Comparison of ENCODE assay signal across 23 cellular contexts in the genomic region with DNA sequence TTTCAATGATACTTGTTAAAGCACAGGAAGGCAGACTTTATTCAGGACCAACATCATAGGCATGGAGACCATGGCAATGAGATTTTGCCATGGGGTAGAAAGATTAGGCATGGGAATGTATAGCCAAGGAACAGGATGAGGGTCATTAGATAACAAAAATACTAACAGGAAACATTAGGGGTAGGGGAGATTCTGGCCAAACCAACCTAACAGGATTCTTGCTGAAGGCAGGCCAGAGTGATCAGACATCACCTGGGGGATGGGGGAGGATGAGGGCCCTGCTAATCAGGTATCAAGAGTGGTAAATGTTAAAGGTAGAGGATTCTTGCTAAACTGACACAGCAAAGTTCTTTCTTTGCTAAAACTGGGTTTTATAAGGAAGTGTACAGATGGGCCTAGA.
DNase-seq lines count a peak whose midpoint lies in the region; ATAC-seq, FAIRE-seq and TF ChIP-seq lines count a peak whose summit lies in the region.
"Had no signal": no experiment of that assay in that cellular context is flagged by ENCODE, and none has a peak within 500 bp of the region (broad histone marks: within the 10 kb centered on the region; RNA-seq: fewer than 3 reads in every experiment).

No MANE protein-coding gene starts in this region.

- H3K27ac Mint-ChIP-seq in activated T-cell treated with anti-CD3 and anti-CD28 coated beads, Interleukin-2, amount 50 U/mL, for 24 hours = peak overlapping the region; percentile 28
- H3K27ac Mint-ChIP-seq: B cell; CD4-positive, CD25-positive, alpha-beta regulatory T cell; CD8-positive, alpha-beta T cell had no signal

- TF ChIP-seq POLR2A in H1 (IDR thresholded peaks at IDR 0.05; ENCODE audit: control extremely low read depth in 1 of 2, low read depth in 2 of 2, low read length in 2 of 2) = no peak

- DNase-seq in activated T-cell treated with anti-CD3 and anti-CD28 coated beads, Interleukin-2, amount 50 U/mL, for 24 hours = no peak
- DNase-seq in activated T-cell treated with anti-CD3 and anti-CD28 coated beads for 4 hours = no peak
- peak; percentile 6 for DNase-seq in ELF-1 (ENCODE audit: low read depth, low spot score)
- DNase-seq in H1 (ENCODE audit: low read depth in 1 of 2, low spot score in 2 of 2) = no peak
- DNase-seq in trophoblast cell = peak; percentile 70 to 76
- no peak for DNase-seq in activated CD4-positive, alpha-beta T cell treated with anti-CD3 and anti-CD28 coated beads, Interleukin-2, amount 50 U/mL, for 48 hours
- DNase-seq: Caco-2; CD4-positive, CD25-positive, alpha-beta regulatory T cell; CD8-positive, alpha-beta T cell; DMS153; DND-41; GDM1; GOT3; H7; HCEC 1CT had no signal

- no peaks in the 10 kb centered on the region; a peak in 1 of 7 replicates for H3K4me1 ChIP-seq in H1 (replicated peaks in 1 of 4; ENCODE audit: control insufficient read depth in 3 of 4, insufficient read depth in 4 of 4, low read length in 3 of 4)
- peaks cover 0 to 5% of the 10 kb centered on the region in 2 experiments for H3K4me1 ChIP-seq in trophoblast cell (ENCODE audit: control insufficient read depth in 1 of 2, insufficient read depth in 2 of 2, low read length in 2 of 2)
- H3K4me1 ChIP-seq: BLaER1, Caco-2 had no signal

- H2BK20ac ChIP-seq in H1 (ENCODE audit: low read length) = no peak overlapping the region

- H3K79me1 ChIP-seq in H1 (ENCODE audit: low read depth, low read length) = no peaks in the 10 kb centered on the region
- no peaks in the 10 kb centered on the region for H3K79me1 ChIP-seq in trophoblast cell (ENCODE audit: low read length)

- no peak overlapping the region for H3K56ac ChIP-seq in H1 (replicated peaks; ENCODE audit: insufficient read length, low read depth, low read length)

- H3K23ac ChIP-seq in H1 (ENCODE audit: insufficient read length) = no peak overlapping the region
- no peak overlapping the region for H3K23ac ChIP-seq in trophoblast cell (ENCODE audit: low read length)

- no peaks in the 10 kb centered on the region for H3K79me2 ChIP-seq in H1 (ENCODE audit: control insufficient read depth in 1 of 2, insufficient read depth in 2 of 2, low read length in 2 of 2)
- no peaks in the 10 kb centered on the region for H3K79me2 ChIP-seq in trophoblast cell (ENCODE audit: control insufficient read depth, insufficient read depth, low read length, poor library complexity)

- no peak for TF ChIP-seq CTCF in H1 (IDR thresholded peaks at IDR 0.05; ENCODE audit: control extremely low read depth in 1 of 3, insufficient read depth in 1 of 3, low read depth in 1 of 3, low read length in 3 of 3)

- no peak overlapping the region for H2BK15ac ChIP-seq in H1 (ENCODE audit: low read length)

- CTCF ChIA-PET in H1 (lab: Charles Lee; ENCODE audit: partially characterized antibody) = no interaction called here

- no peak overlapping the region for H3K4me3 Mint-ChIP-seq in activated T-cell treated with anti-CD3 and anti-CD28 coated beads, Interleukin-2, amount 50 U/mL, for 24 hours
- H3K4me3 Mint-ChIP-seq: B cell; CD4-positive, CD25-positive, alpha-beta regulatory T cell; CD8-positive, alpha-beta T cell had no signal

- H2AK5ac ChIP-seq in H1 (ENCODE audit: low read depth, low read length) = no peak overlapping the region
- no peak overlapping the region for H2AK5ac ChIP-seq in trophoblast cell (ENCODE audit: low read length)

- H3K27me3 ChIP-seq in H1 (replicated peaks in 1 of 4; ENCODE audit: control insufficient read depth in 3 of 4, extremely low read depth in 1 of 4, insufficient read depth in 3 of 4, low read length in 3 of 4) (no peaks in the 10 kb centered on the region), trophoblast cell (ENCODE audit: insufficient read depth, low read length) (no peaks in the 10 kb centered on the region)
- H3K27me3 ChIP-seq: BLaER1 had no signal

- H4K12ac ChIP-seq in trophoblast cell (ENCODE audit: low read depth, low read length) = no peak overlapping the region

- H3K14ac ChIP-seq in H1 (ENCODE audit: insufficient read length) = no peak overlapping the region
- H3K14ac ChIP-seq in trophoblast cell (ENCODE audit: low read length) = no peak overlapping the region

- no peak overlapping the region for H3K18ac ChIP-seq in H1 (ENCODE audit: extremely low read depth, low read length)
- no peak overlapping the region for H3K18ac ChIP-seq in trophoblast cell (ENCODE audit: low read length)

- no peak overlapping the region for H2BK120ac ChIP-seq in H1 (replicated peaks; ENCODE audit: low read depth, low read length)
- no peak overlapping the region for H2BK120ac ChIP-seq in trophoblast cell (ENCODE audit: insufficient read depth, low read length, poor library complexity)

- no peak overlapping the region for H3K4me3 ChIP-seq in H1 (ENCODE audit: extremely low read depth in 1 of 4, insufficient read depth in 2 of 4, low read depth in 3 of 4, low read length in 4 of 4)
- no peak overlapping the region for H3K4me3 ChIP-seq in trophoblast cell (ENCODE audit: low read depth, low read length)
- H3K4me3 ChIP-seq: BLaER1, GM12878 had no signal

- TF ChIP-seq EP300 in H1 (IDR thresholded peaks at IDR 0.05; ENCODE audit: borderline replicate concordance in 1 of 2, low read depth in 2 of 2, low read length in 2 of 2) = no peak

- no peaks in the 10 kb centered on the region for H3K23me2 ChIP-seq in H1 (ENCODE audit: low read depth, low read length)

- ATAC-seq in GM21447 (IDR thresholded peaks at IDR 0.05; ENCODE audit: unreplicated experiment) = no peak
- no peak for ATAC-seq in GM18858 (IDR thresholded peaks at IDR 0.05; ENCODE audit: unreplicated experiment)
- ATAC-seq: CD8-positive, alpha-beta T cell; GM12878 had no signal

- H2BK5ac ChIP-seq in H1 (ENCODE audit: low read depth, low read length) (no peak overlapping the region), trophoblast cell (ENCODE audit: low read depth, low read length, poor library complexity) (no peak overlapping the region)

- no peak overlapping the region for H4K8ac ChIP-seq in H1 (ENCODE audit: extremely low read depth, insufficient read depth, low read length)
- no peak overlapping the region for H4K8ac ChIP-seq in trophoblast cell (ENCODE audit: low read depth, low read length)

- H4K5ac ChIP-seq in H1 (ENCODE audit: insufficient read length, low read depth, low read length) = no peak overlapping the region

- H3K9me3 ChIP-seq in H1 (ENCODE audit: insufficient read depth in 2 of 2, low read depth in 1 of 2, low read length in 1 of 2) = no peaks in the 10 kb centered on the region
- H3K9me3 ChIP-seq in trophoblast cell (ENCODE audit: insufficient read depth, low read depth, low read length) = no peaks in the 10 kb centered on the region
- H3K9me3 ChIP-seq: BLaER1, Caco-2 had no signal

- H3K4me1 Mint-ChIP-seq in activated T-cell treated with anti-CD3 and anti-CD28 coated beads, Interleukin-2, amount 50 U/mL, for 24 hours (ENCODE audit: low read depth) = peaks cover 40% of the 10 kb centered on the region
- H3K4me1 Mint-ChIP-seq: B cell had no signal

- no peak overlapping the region for H3K9ac ChIP-seq in H1 (replicated peaks in 1 of 4; ENCODE audit: extremely low read depth in 1 of 4, low read depth in 3 of 4, low read length in 3 of 4)
- H3K9ac ChIP-seq in trophoblast cell (ENCODE audit: low read length) = no peak overlapping the region
- H3K9ac ChIP-seq: BLaER1 had no signal

- POLR2A ChIA-PET in H1 (lab: Charles Lee; ENCODE audit: partially characterized antibody) = no interaction called here

- H3K27me3 Mint-ChIP-seq in activated T-cell treated with anti-CD3 and anti-CD28 coated beads, Interleukin-2, amount 50 U/mL, for 24 hours = no peaks in the 10 kb centered on the region

- H2AFZ ChIP-seq in H1 (ENCODE audit: low read length) (peak overlapping the region; percentile 24; the same call in 1 of the 2 replicates), trophoblast cell (ENCODE audit: insufficient read depth, low read length, poor library complexity) (no peak overlapping the region)

- no peak for FAIRE-seq in H1 (lab: Jason Lieb, UNC)
- FAIRE-seq: A204.1, GM12878 had no signal

- H3K36me3 Mint-ChIP-seq in activated T-cell treated with anti-CD3 and anti-CD28 coated beads, Interleukin-2, amount 50 U/mL, for 24 hours (ENCODE audit: low read depth) = no peaks in the 10 kb centered on the region
- H3K36me3 Mint-ChIP-seq: CD8-positive, alpha-beta T cell had no signal

- no peak overlapping the region for H3K4me2 ChIP-seq in H1 (ENCODE audit: insufficient read depth in 1 of 2, low read depth in 2 of 2, low read length in 2 of 2)
- H3K4me2 ChIP-seq in trophoblast cell (ENCODE audit: low read length) = no peak overlapping the region
- H3K4me2 ChIP-seq: BLaER1 had no signal

- no peak overlapping the region for H4K91ac ChIP-seq in H1 (replicated peaks; ENCODE audit: insufficient read length, low read length)
- H4K91ac ChIP-seq in trophoblast cell (ENCODE audit: low read depth, low read length) = no peak overlapping the region

- H2BK12ac ChIP-seq in H1 (ENCODE audit: low read depth, low read length) (no peak overlapping the region), trophoblast cell (ENCODE audit: low read length) (no peak overlapping the region)

- no peak for TF ChIP-seq RAD21 in H1 (IDR thresholded peaks at IDR 0.05 in 1 of 2, conservative IDR thresholded peaks at IDR 0.05 in 1 of 2; ENCODE audit: low read depth in 2 of 2, low read length in 2 of 2)

- no peak overlapping the region for H3K4ac ChIP-seq in H1 (replicated peaks; ENCODE audit: insufficient read length, low read depth, low read length)
- H3K4ac ChIP-seq in trophoblast cell (ENCODE audit: low read depth, low read length) = no peak overlapping the region

- H3K9me3 Mint-ChIP-seq in activated T-cell treated with anti-CD3 and anti-CD28 coated beads, Interleukin-2, amount 50 U/mL, for 24 hours = no peaks in the 10 kb centered on the region

- no peak overlapping the region for H3K27ac ChIP-seq in H1 (ENCODE audit: low read depth, low read length)
- no peak overlapping the region for H3K27ac ChIP-seq in trophoblast cell (ENCODE audit: low read depth, low read length)
- H3K27ac ChIP-seq: 22Rv1, BLaER1, C4-2B had no signal

- H4K20me1 ChIP-seq in H1 (replicated peaks in 1 of 2; ENCODE audit: control insufficient read depth in 1 of 2, insufficient read depth in 2 of 2, low read length in 2 of 2) = no peaks in the 10 kb centered on the region
- H4K20me1 ChIP-seq: BLaER1 had no signal

- H3K36me3 ChIP-seq in H1 (ENCODE audit: control insufficient read depth in 2 of 4, insufficient read depth in 4 of 4, low read length in 3 of 4) (no peaks in the 10 kb centered on the region), trophoblast cell (ENCODE audit: control insufficient read depth in 1 of 2, insufficient read depth in 2 of 2, low read length in 2 of 2) (no peaks in the 10 kb centered on the region)
- H3K36me3 ChIP-seq: BLaER1 had no signal

TF ChIP-seq in H1, 55 proteins besides CTCF, POLR2A, EP300 and RAD21 (continues in another document):
- TF ChIP-seq SP4 (IDR thresholded peaks at IDR 0.05; ENCODE audit: low read length) (no peak), BCL11A (IDR thresholded peaks at IDR 0.05; ENCODE audit: low read depth in 2 of 2, low read length in 2 of 2) (no peak), KDM4A (IDR thresholded peaks at IDR 0.05; ENCODE audit: low read depth, low read length, severe bottlenecking) (no peak), CTBP2 (IDR thresholded peaks at IDR 0.05; ENCODE audit: borderline replicate concordance, insufficient read depth, insufficient read length, low read length) (no peak)

Comparison
In these comparisons a context has a peak if more than half of its experiments do, and no peak if none do; other contexts are left out.
1. DNase-seq: peak in ELF-1 (single experiment) and trophoblast cell (2 of 2); none in activated T-cell treated with anti-CD3 and anti-CD28 coated beads, Interleukin-2, amount 50 U/mL, for 24 hours (single experiment), activated T-cell treated with anti-CD3 and anti-CD28 coated beads for 4 hours (single experiment), H1 (0 of 2) and activated CD4-positive, alpha-beta T cell treated with anti-CD3 and anti-CD28 coated beads, Interleukin-2, amount 50 U/mL, for 48 hours (0 of 2).